8 cellular contexts compared by ENCODE assay signal in genomic region chr1:6634278-6635052, GRCh38. TPM values are rescaled to one million over a fixed set of nuclear protein-coding genes. Genes with fewer than 3 reads are reported as not detected.
DNase-seq lines count a peak whose midpoint lies in the region; ATAC-seq, FAIRE-seq and TF ChIP-seq lines count a peak whose summit lies in the region.

No MANE protein-coding gene starts in this region.

- H3K9me3 ChIP-seq in SJCRH30 (replicated peaks) = no peaks in the 10 kb centered on the region
- H3K9me3 ChIP-seq in GM12878 (replicated peaks; ENCODE audit: control insufficient read depth, insufficient read depth, low read length) = no peaks in the 10 kb centered on the region

- peaks cover 38% of the 10 kb centered on the region for H3K4me1 ChIP-seq in SJCRH30
- no peaks in the 10 kb centered on the region for H3K4me1 ChIP-seq in GM12878 (ENCODE audit: control insufficient read depth, insufficient read depth, low read length)

- TF ChIP-seq RAD21 in GM12878 (IDR thresholded peaks at IDR 0.05; ENCODE audit: insufficient read depth, low read depth, low read length) = peak; percentile 44; the same call in 1 of the 2 replicates

- H3K27ac ChIP-seq in SJCRH30 = peak overlapping the region; percentile 35
- no peak overlapping the region for H3K27ac ChIP-seq in GM12878 (ENCODE audit: control insufficient read depth, insufficient read depth)

- FAIRE-seq in GM12878 (lab: Jason Lieb, UNC) = no peak

- peak; percentile 76 for ATAC-seq in GM12878
- peak; percentile 62 for ATAC-seq in stimulated activated memory B cell treated with anti-CD40 and anti-IgM and Interleukin-4, amounts not matched to agents 10 μg/mL and 1 μg/mL and 100 μg/mL, for 72 hours

- H3K9ac ChIP-seq in GM12878 (ENCODE audit: control insufficient read depth, insufficient read depth, low read length) = no peak overlapping the region

- no peak overlapping the region for H2AFZ ChIP-seq in GM12878 (ENCODE audit: control insufficient read depth, low read depth, low read length)

- H3K27me3 Mint-ChIP-seq in T-helper 2 cell treated with Interferon-gamma antibody and Interleukin-4, amounts not matched to agents 5 μg/mL and 100 μg/mL, for 36 hours (ENCODE audit: low read depth) = no peaks in the 10 kb centered on the region
- H3K27me3 Mint-ChIP-seq in stimulated activated memory B cell treated with anti-CD40 and anti-IgM and Interleukin-4, amounts not matched to agents 10 μg/mL and 1 μg/mL and 100 μg/mL, for 72 hours = no peaks in the 10 kb centered on the region

- H3K36me3 ChIP-seq in SJCRH30 = peaks cover 78% of the 10 kb centered on the region
- peaks cover 16 to 28% of the 10 kb centered on the region in 2 experiments; a peak in 3 of 4 replicates for H3K36me3 ChIP-seq in GM12878 (ENCODE audit: control insufficient read depth in 2 of 2, insufficient read depth in 2 of 2, low read length in 1 of 2)

- 0 out of 2 replicates have a peak, but pooled peaks have one; percentile 51 for TF ChIP-seq POLR2A in GM12878 (IDR thresholded peaks at IDR 0.05; ENCODE audit: low read depth, low read length)

- H3K9me3 Mint-ChIP-seq in T-helper 2 cell treated with Interferon-gamma antibody and Interleukin-4, amounts not matched to agents 5 μg/mL and 100 μg/mL, for 36 hours = no peaks in the 10 kb centered on the region
- H3K9me3 Mint-ChIP-seq in stimulated activated memory B cell treated with anti-CD40 and anti-IgM and Interleukin-4, amounts not matched to agents 10 μg/mL and 1 μg/mL and 100 μg/mL, for 72 hours = no peaks in the 10 kb centered on the region

- RAD21 ChIA-PET in GM12878 (lab: Charles Lee; ENCODE audit: unreplicated experiment) = interaction anchor here (1.0 kb wide), 1 partner anchor 34 kb away, joined by 3 read pairs; no protein-coding TSS in a partner anchor

- no peaks in the 10 kb centered on the region for H3K79me2 ChIP-seq in GM12878 (ENCODE audit: control insufficient read depth, insufficient read depth, low read length)

- intact Hi-C loops in GM12878 (cut with micrococcal nuclease; ENCODE audit: unreplicated experiment) = no loop called here

- H3K4me3 Mint-ChIP-seq in T-helper 2 cell treated with Interferon-gamma antibody and Interleukin-4, amounts not matched to agents 5 μg/mL and 100 μg/mL, for 36 hours = no peak overlapping the region
- H3K4me3 Mint-ChIP-seq in stimulated activated memory B cell treated with anti-CD40 and anti-IgM and Interleukin-4, amounts not matched to agents 10 μg/mL and 1 μg/mL and 100 μg/mL, for 72 hours = no peak overlapping the region

- POLR2A ChIA-PET in GM12878 (lab: Charles Lee) = no interaction called here

- H3K4me3 ChIP-seq in SJCRH30 (no peak overlapping the region), GM12878 (no peak overlapping the region)

- no peak for TF ChIP-seq EP300 in GM12878 (IDR thresholded peaks at IDR 0.05; ENCODE audit: borderline replicate concordance in 1 of 2, control insufficient read depth in 1 of 2, low read depth in 2 of 2, low read length in 2 of 2)

- CTCF ChIA-PET in GM12878 (lab: Yijun Ruan, JAX) = interaction anchor here (0.6 to 2.1 kb wide), 5 partner anchors 12 to 662 kb away, joined by 3 to 8 read pairs (median 3); partner anchors contain the start of gene NOL9

- H3K27ac Mint-ChIP-seq in T-helper 2 cell treated with Interferon-gamma antibody and Interleukin-4, amounts not matched to agents 5 μg/mL and 100 μg/mL, for 36 hours = no peak overlapping the region
- H3K27ac Mint-ChIP-seq in stimulated activated memory B cell treated with anti-CD40 and anti-IgM and Interleukin-4, amounts not matched to agents 10 μg/mL and 1 μg/mL and 100 μg/mL, for 72 hours = no peak overlapping the region

- peaks cover 24% of the 10 kb centered on the region for H3K36me3 Mint-ChIP-seq in T-helper 2 cell treated with Interferon-gamma antibody and Interleukin-4, amounts not matched to agents 5 μg/mL and 100 μg/mL, for 36 hours (ENCODE audit: low read depth)
- H3K36me3 Mint-ChIP-seq in stimulated activated memory B cell treated with anti-CD40 and anti-IgM and Interleukin-4, amounts not matched to agents 10 μg/mL and 1 μg/mL and 100 μg/mL, for 72 hours = peaks cover 37% of the 10 kb centered on the region

- SMC1A ChIA-PET in GM12878 (lab: Charles Lee; ENCODE audit: uncharacterized antibody, unreplicated experiment) = interaction anchor here (1.1 kb wide), 1 partner anchor 34 kb away, joined by 3 read pairs; no protein-coding TSS in a partner anchor

- H4K20me1 ChIP-seq in GM12878 (ENCODE audit: control insufficient read depth, insufficient read depth) = no peaks in the 10 kb centered on the region

- WGBS in GM12878 (ENCODE audit: insufficient coverage, insufficient replicate concordance, low lambda C conversion rate, missing lambda C conversion rate) = 90% methylated on average over 37 of the region's 37 CpGs

- BruUV-seq in GM12878 (replicated peaks; lab: Mats Ljungman, UMichigan) = TSS peak; percentile 77

- peak; percentile 44 to 66 (median 45) for TF ChIP-seq CTCF in GM12878 (IDR thresholded peaks at IDR 0.05 in 2 of 3, conservative IDR thresholded peaks at IDR 0.05 in 1 of 3; ENCODE audit: control insufficient read depth in 2 of 3, extremely low read depth in 1 of 3, insufficient read depth in 1 of 3, low read depth in 3 of 3, low read length in 3 of 3)

- no peak overlapping the region for H3K4me2 ChIP-seq in GM12878 (ENCODE audit: control insufficient read depth, insufficient read depth)

- in situ Hi-C loops in GM12878 (cut with MboI) = loop anchor here (5.0 kb wide), 1 partner anchor 142 kb away; the partner anchor contains the start of gene PLEKHG5

- peak in 3 of 5 experiments; percentile 12 to 33 (median 15) for DNase-seq in T-helper 2 cell
- no peak for DNase-seq in T-helper 2 cell treated with Interferon-gamma antibody and Interleukin-4, amounts not matched to agents 5 μg/mL and 100 μg/mL, for 36 hours (ENCODE audit: low spot score)
- peak; percentile 91 for DNase-seq in SJCRH30
- DNase-seq in GM12878 (ENCODE audit: low read depth, low spot score) = no peak
- DNase-seq in kidney tubule cell (ENCODE audit: low spot score) = peak; percentile 33
- DNase-seq in NCI-H345 (lab: John Stamatoyannopoulos, UW) = no peak
- DNase-seq in pons (ENCODE audit: low spot score) = no peak

- no peaks in the 10 kb centered on the region for H3K4me1 Mint-ChIP-seq in T-helper 2 cell treated with Interferon-gamma antibody and Interleukin-4, amounts not matched to agents 5 μg/mL and 100 μg/mL, for 36 hours (ENCODE audit: low read depth)
- peaks cover 7% of the 10 kb centered on the region for H3K4me1 Mint-ChIP-seq in stimulated activated memory B cell treated with anti-CD40 and anti-IgM and Interleukin-4, amounts not matched to agents 10 μg/mL and 1 μg/mL and 100 μg/mL, for 72 hours

- H3K27me3 ChIP-seq in SJCRH30 = no peaks in the 10 kb centered on the region
- no peaks in the 10 kb centered on the region for H3K27me3 ChIP-seq in GM12878 (replicated peaks in 1 of 2; ENCODE audit: control insufficient read depth in 2 of 2, insufficient read depth in 2 of 2, low read length in 1 of 2)

RNA-seq across cellular contexts. Expression of gene THAP3, which starts 9.8 kb away (rescaled TPM):
- total RNA-seq in SJCRH30 (2014; rRNA removed; shearing (Covaris generic)) = 35.5 and 36.5 TPM in 2 replicates
- 27.0 and 29.5 TPM in 2 replicates for total RNA-seq in GM12878 (2013; cell fraction: nucleolus; rRNA removed)
- total RNA-seq in GM12878 (2014; rRNA removed) (19.5 and 21.5 TPM in 2 replicates), GM12878 (2014; rRNA removed; fragmentation: Illumina TruSeq; extraction: Trizol) (9.7 TPM in 2 replicates), GM12878 (2021) (12.0 TPM in 2 replicates)
- polyA plus RNA-seq in GM12878 (2011; ENCODE audit: low read depth) = 5.1 TPM
- polyA plus RNA-seq in GM12878 (2011; rRNA removed) (6.6 and 11.8 TPM in 2 replicates), GM12878 (2014; fragmentation: Illumina TruSeq; extraction: Trizol) (0.54 and 8.3 TPM in 2 replicates), GM12878 (2014; fragmentation: Nextera tagmentation; extraction: Ambion mirVana) (1 to 10 TPM; 1.5 to 2.8 TPM), GM12878 (2014; rRNA removed) (16.3 and 16.5 TPM in 2 replicates), GM12878 (2016; fragmentation: Nextera tagmentation; extraction: Ambion mirVana) (10 to 100 TPM; 16.8 to 17.3 TPM)
- polyA plus RNA-seq in GM12878 (2011; cell fraction: cytosol; rRNA removed) = 14.6 and 21.4 TPM in 2 replicates
- polyA plus RNA-seq in GM12878 (2011; cell fraction: nucleus; rRNA removed) = 30.1 and 32.8 TPM in 2 replicates
- polyA plus RNA-seq in GM12878 (2012) = 10.8 and 16.6 TPM in 2 replicates
- 10.4 and 27.9 TPM in 2 replicates for polyA minus RNA-seq in GM12878 (2011; rRNA and poly(A)+ RNA removed)
- polyA minus RNA-seq in GM12878 (2011; cell fraction: cytosol; rRNA and poly(A)+ RNA removed) = 6.7 and 8.2 TPM in 2 replicates
- 14.0 and 26.0 TPM in 2 replicates for polyA minus RNA-seq in GM12878 (2011; cell fraction: nucleus; rRNA and poly(A)+ RNA removed)

RNA-seq across cellular contexts. Expression of gene PHF13, which starts 20.9 kb away (rescaled TPM):
- total RNA-seq in SJCRH30 (2014; rRNA removed; shearing (Covaris generic)) = 24.5 and 25.0 TPM in 2 replicates
- total RNA-seq in GM12878 (2013; cell fraction: nucleolus; rRNA removed) = 8.1 and 8.4 TPM in 2 replicates
- total RNA-seq in GM12878 (2014; rRNA removed) = 5.1 and 5.7 TPM in 2 replicates
- 4.4 and 4.6 TPM in 2 replicates for total RNA-seq in GM12878 (2014; rRNA removed; fragmentation: Illumina TruSeq; extraction: Trizol)
- 15.4 and 15.6 TPM in 2 replicates for total RNA-seq in GM12878 (2021)
- 9.0 TPM for polyA plus RNA-seq in GM12878 (2011; ENCODE audit: low read depth)
- polyA plus RNA-seq in GM12878 (2011; rRNA removed) = 4.9 and 5.1 TPM in 2 replicates
- polyA plus RNA-seq in GM12878 (2011; cell fraction: cytosol; rRNA removed) = 4.1 and 5.2 TPM in 2 replicates
- 13.9 and 15.6 TPM in 2 replicates for polyA plus RNA-seq in GM12878 (2011; cell fraction: nucleus; rRNA removed)
- polyA plus RNA-seq in GM12878 (2012) = 14.2 and 16.0 TPM in 2 replicates
- polyA plus RNA-seq in GM12878 (2014; fragmentation: Illumina TruSeq; extraction: Trizol) = 6.1 and 8.2 TPM in 2 replicates
- 1 to 10 TPM in 1 of 2 experiments, under 1 TPM in 1; 0.87 to 1.9 TPM for polyA plus RNA-seq in GM12878 (2014; fragmentation: Nextera tagmentation; extraction: Ambion mirVana)
- 6.4 and 8.2 TPM in 2 replicates for polyA plus RNA-seq in GM12878 (2014; rRNA removed)
- 1 to 10 TPM; 4.8 to 5.2 TPM for polyA plus RNA-seq in GM12878 (2016; fragmentation: Nextera tagmentation; extraction: Ambion mirVana)
- polyA minus RNA-seq in GM12878 (2011; rRNA and poly(A)+ RNA removed) = 4.2 and 6.0 TPM in 2 replicates
- 3.0 and 3.1 TPM in 2 replicates for polyA minus RNA-seq in GM12878 (2011; cell fraction: cytosol; rRNA and poly(A)+ RNA removed)
- 1.7 and 3.3 TPM in 2 replicates for polyA minus RNA-seq in GM12878 (2011; cell fraction: nucleus; rRNA and poly(A)+ RNA removed)

RNA-seq across cellular contexts. Expression of gene KLHL21, which starts 31.8 kb away (rescaled TPM):
- 44.8 and 45.0 TPM in 2 replicates for total RNA-seq in SJCRH30 (2014; rRNA removed; shearing (Covaris generic))
- 16.3 and 18.5 TPM in 2 replicates for total RNA-seq in GM12878 (2013; cell fraction: nucleolus; rRNA removed)
- total RNA-seq in GM12878 (2014; rRNA removed) (7.9 and 10.1 TPM in 2 replicates), GM12878 (2014; rRNA removed; fragmentation: Illumina TruSeq; extraction: Trizol) (3.5 and 3.9 TPM in 2 replicates), GM12878 (2021) (11.0 and 12.2 TPM in 2 replicates)
- polyA plus RNA-seq in GM12878 (2011; ENCODE audit: low read depth) = 4.6 TPM
- polyA plus RNA-seq in GM12878 (2011; rRNA removed) (1.9 and 2.5 TPM in 2 replicates), GM12878 (2014; fragmentation: Illumina TruSeq; extraction: Trizol) (1.5 and 4.2 TPM in 2 replicates), GM12878 (2014; fragmentation: Nextera tagmentation; extraction: Ambion mirVana) (1 to 10 TPM in 1 of 2 experiments, under 1 TPM in 1; 0.76 to 1.2 TPM), GM12878 (2014; rRNA removed) (6.3 and 7.3 TPM in 2 replicates), GM12878 (2016; fragmentation: Nextera tagmentation; extraction: Ambion mirVana) (1 to 10 TPM; 7.7 to 9.2 TPM)
- 4.4 and 4.5 TPM in 2 replicates for polyA plus RNA-seq in GM12878 (2011; cell fraction: cytosol; rRNA removed)
- polyA plus RNA-seq in GM12878 (2011; cell fraction: nucleus; rRNA removed) = 9.7 and 11.7 TPM in 2 replicates
- polyA plus RNA-seq in GM12878 (2012) = 10.8 and 15.1 TPM in 2 replicates
- 6.1 and 12.7 TPM in 2 replicates for polyA minus RNA-seq in GM12878 (2011; rRNA and poly(A)+ RNA removed)
- polyA minus RNA-seq in GM12878 (2011; cell fraction: cytosol; rRNA and poly(A)+ RNA removed) = 5.2 and 9.1 TPM in 2 replicates
- polyA minus RNA-seq in GM12878 (2011; cell fraction: nucleus; rRNA and poly(A)+ RNA removed) = 5.9 and 8.9 TPM in 2 replicates

RNA-seq across cellular contexts. Expression of gene ZBTB48, which starts 54.7 kb away (rescaled TPM):
- total RNA-seq in SJCRH30 (2014; rRNA removed; shearing (Covaris generic)) = 14.6 and 25.2 TPM in 2 replicates
- 40.4 and 45.4 TPM in 2 replicates for total RNA-seq in GM12878 (2013; cell fraction: nucleolus; rRNA removed)
- total RNA-seq in GM12878 (2014; rRNA removed) (13.6 and 16.3 TPM in 2 replicates), GM12878 (2014; rRNA removed; fragmentation: Illumina TruSeq; extraction: Trizol) (14.5 and 18.8 TPM in 2 replicates), GM12878 (2021) (23.6 and 27.8 TPM in 2 replicates)
- polyA plus RNA-seq in GM12878 (2011; ENCODE audit: low read depth) = 8.7 TPM
- polyA plus RNA-seq in GM12878 (2011; rRNA removed) (10.8 and 17.2 TPM in 2 replicates), GM12878 (2014; fragmentation: Illumina TruSeq; extraction: Trizol) (7.6 and 9.9 TPM in 2 replicates), GM12878 (2014; fragmentation: Nextera tagmentation; extraction: Ambion mirVana) (1 to 10 TPM in 1 of 2 experiments, under 1 TPM in 1; 1.00 to 3.3 TPM), GM12878 (2014; rRNA removed) (25.3 and 26.3 TPM in 2 replicates), GM12878 (2016; fragmentation: Nextera tagmentation; extraction: Ambion mirVana) (10 to 100 TPM; 16.3 to 18.7 TPM)
- polyA plus RNA-seq in GM12878 (2011; cell fraction: cytosol; rRNA removed) = 19.4 and 33.6 TPM in 2 replicates
- polyA plus RNA-seq in GM12878 (2011; cell fraction: nucleus; rRNA removed) = 68.9 and 75.7 TPM in 2 replicates
- 21.0 and 24.5 TPM in 2 replicates for polyA plus RNA-seq in GM12878 (2012)
- polyA minus RNA-seq in GM12878 (2011; rRNA and poly(A)+ RNA removed) = 11.6 and 23.8 TPM in 2 replicates
- 8.4 and 10.8 TPM in 2 replicates for polyA minus RNA-seq in GM12878 (2011; cell fraction: cytosol; rRNA and poly(A)+ RNA removed)
- 20.1 and 31.1 TPM in 2 replicates for polyA minus RNA-seq in GM12878 (2011; cell fraction: nucleus; rRNA and poly(A)+ RNA removed)

Comparison
In these comparisons a context has a peak if more than half of its experiments do, and no peak if none do; other contexts are left out.
1. DNase-seq: peak in T-helper 2 cell (3 of 5), SJCRH30 (2 of 2) and kidney tubule cell (single experiment); none in T-helper 2 cell treated with Interferon-gamma antibody and Interleukin-4, amounts not matched to agents 5 μg/mL and 100 μg/mL, for 36 hours (single experiment), GM12878 (single experiment), NCI-H345 (single experiment) and pons (single experiment).